In the genomic region with DNA sequence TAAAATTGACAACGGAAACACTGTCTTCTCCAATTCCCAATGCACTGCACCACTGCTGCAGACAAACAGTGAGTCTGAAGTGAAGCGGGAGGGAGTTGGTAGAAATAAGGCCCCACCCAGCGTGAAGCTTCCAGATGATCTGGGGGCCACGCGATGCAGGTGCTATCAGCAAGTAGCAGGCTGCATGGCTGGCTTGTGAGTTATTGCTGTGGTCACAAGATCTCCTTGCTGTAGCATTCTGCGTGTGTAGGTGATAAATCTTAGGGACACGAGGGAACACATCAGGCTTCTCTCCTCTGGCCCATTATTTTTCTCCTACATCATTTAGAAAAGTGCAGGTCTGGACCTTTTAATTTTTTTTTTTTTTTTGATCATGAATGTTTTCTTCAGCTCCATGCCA, we compare ENCODE assay signal across 31 cellular contexts.
"Had no signal": no experiment of that assay in that cellular context is flagged by ENCODE, and none has a peak within 500 bp of the region (broad histone marks: within the 10 kb centered on the region; RNA-seq: fewer than 3 reads in every experiment).

No MANE protein-coding gene starts in this region.

- H2AFZ ChIP-seq: neural progenitor cell had no signal

- H3K9ac ChIP-seq: neural progenitor cell had no signal

- H3K4me1 ChIP-seq: colonic mucosa, esophagus squamous epithelium, heart right ventricle, neural progenitor cell, prostate gland, right atrium auricular region, suprapubic skin, vagina had no signal

- H3K36me3 ChIP-seq: colonic mucosa, esophagus squamous epithelium, heart right ventricle, neural progenitor cell, prostate gland, right atrium auricular region, suprapubic skin, vagina had no signal

- H3K4me2 ChIP-seq: neural progenitor cell, smooth muscle cell had no signal

- DNase-seq: colonic mucosa; effector CD8-positive, alpha-beta T cell; esophagus squamous epithelium; foreskin melanocyte; glutamatergic neuron; heart right ventricle; hypothalamus; immature natural killer cell; mesenchymal stem cell; mucosa of descending colon; naive B cell; stimulated activated CD4-positive, alpha-beta T cell treated with anti-CD3 and anti-CD28 coated beads, Interleukin-12 subunit alpha, Interleukin-12 subunit beta, amount 100 ng/mL, for 4 hours; stimulated activated CD4-positive, alpha-beta T cell treated with anti-CD3 and anti-CD28 coated beads, Interleukin-1b, Interleukin-23, amount 100 ng/mL, for 48 hours; stimulated activated CD4-positive, alpha-beta T cell treated with anti-CD3 and anti-CD28 coated beads, Interleukin-4, amount 100 ng/mL, for 1 hour; stimulated activated CD8-positive, alpha-beta memory T cell treated with anti-CD3 and anti-CD28 coated beads, Interleukin-4, amount 100 ng/mL, for 48 hours; stimulated activated naive CD4-positive, alpha-beta T cell; stimulated activated naive CD8-positive, alpha-beta T cell treated with anti-CD3 and anti-CD28 coated beads, Interleukin-15, amount 100 ng/mL, for 72 hours; trophoblast cell had no signal

- FAIRE-seq: endothelial cell of umbilical vein, keratinocyte had no signal

- H3K9me3 ChIP-seq: colonic mucosa, esophagus squamous epithelium, heart right ventricle, mucosa of descending colon, prostate gland, suprapubic skin, vagina had no signal

- H3K4me1 Mint-ChIP-seq: immature natural killer cell; mesothelial cell of epicardium; naive B cell; stimulated activated naive CD8-positive, alpha-beta T cell treated with anti-CD3 and anti-CD28 coated beads, Interleukin-15, amount 100 ng/mL, for 72 hours had no signal

- H3K27ac ChIP-seq: colonic mucosa, esophagus squamous epithelium, heart right ventricle, neural progenitor cell, prostate gland, right atrium auricular region, suprapubic skin, vagina had no signal

- H3K4me3 ChIP-seq: colonic mucosa, esophagus squamous epithelium, heart right ventricle, mucosa of descending colon, neural progenitor cell, prostate gland, right atrium auricular region, smooth muscle cell, suprapubic skin, vagina had no signal

- H3K9me3 Mint-ChIP-seq: dendritic cell treated with granulocyte-macrophage colony-stimulating factor and Interleukin-4, amounts not matched to agents 40 ng/mL and 50 ng/mL, for 4 days; mesothelial cell of epicardium; natural killer cell treated with Interleukin-12 subunit alpha and Interleukin-12 subunit beta and Interleukin-15 and Interleukin-18, amount 100 ng/mL, for 72 hours; neural progenitor cell had no signal

- ATAC-seq: heart right ventricle; left lobe of liver; mucosa of descending colon; natural killer cell treated with Interleukin-12 subunit alpha and Interleukin-12 subunit beta and Interleukin-15 and Interleukin-18, amount 100 ng/mL, for 72 hours; sciatic nerve; stimulated activated naive CD8-positive, alpha-beta T cell treated with anti-CD3 and anti-CD28 coated beads, Interleukin-15, amount 100 ng/mL, for 72 hours had no signal

- H3K4me3 Mint-ChIP-seq: dendritic cell treated with granulocyte-macrophage colony-stimulating factor and Interleukin-4, amounts not matched to agents 40 ng/mL and 50 ng/mL, for 4 days; immature natural killer cell; mesothelial cell of epicardium; naive B cell; natural killer cell treated with Interleukin-12 subunit alpha and Interleukin-12 subunit beta and Interleukin-15 and Interleukin-18, amount 100 ng/mL, for 72 hours; neural progenitor cell; stimulated activated naive CD8-positive, alpha-beta T cell treated with anti-CD3 and anti-CD28 coated beads, Interleukin-15, amount 100 ng/mL, for 72 hours had no signal

- H3K27ac Mint-ChIP-seq: dendritic cell treated with granulocyte-macrophage colony-stimulating factor and Interleukin-4, amounts not matched to agents 40 ng/mL and 50 ng/mL, for 4 days; immature natural killer cell; mesothelial cell of epicardium; naive B cell; natural killer cell treated with Interleukin-12 subunit alpha and Interleukin-12 subunit beta and Interleukin-15 and Interleukin-18, amount 100 ng/mL, for 72 hours; neural progenitor cell; stimulated activated naive CD8-positive, alpha-beta T cell treated with anti-CD3 and anti-CD28 coated beads, Interleukin-15, amount 100 ng/mL, for 72 hours had no signal

- H3K27me3 ChIP-seq: colonic mucosa, esophagus squamous epithelium, neural progenitor cell, right atrium auricular region, suprapubic skin, vagina had no signal

- H3K27me3 Mint-ChIP-seq: natural killer cell treated with Interleukin-12 subunit alpha and Interleukin-12 subunit beta and Interleukin-15 and Interleukin-18, amount 100 ng/mL, for 72 hours; stimulated activated naive CD8-positive, alpha-beta T cell treated with anti-CD3 and anti-CD28 coated beads, Interleukin-15, amount 100 ng/mL, for 72 hours had no signal

- H3K36me3 Mint-ChIP-seq: immature natural killer cell; mesothelial cell of epicardium; naive B cell; natural killer cell treated with Interleukin-12 subunit alpha and Interleukin-12 subunit beta and Interleukin-15 and Interleukin-18, amount 100 ng/mL, for 72 hours; neural progenitor cell had no signal
